ENCODE assay signal across 26 cellular contexts in the genomic region with DNA sequence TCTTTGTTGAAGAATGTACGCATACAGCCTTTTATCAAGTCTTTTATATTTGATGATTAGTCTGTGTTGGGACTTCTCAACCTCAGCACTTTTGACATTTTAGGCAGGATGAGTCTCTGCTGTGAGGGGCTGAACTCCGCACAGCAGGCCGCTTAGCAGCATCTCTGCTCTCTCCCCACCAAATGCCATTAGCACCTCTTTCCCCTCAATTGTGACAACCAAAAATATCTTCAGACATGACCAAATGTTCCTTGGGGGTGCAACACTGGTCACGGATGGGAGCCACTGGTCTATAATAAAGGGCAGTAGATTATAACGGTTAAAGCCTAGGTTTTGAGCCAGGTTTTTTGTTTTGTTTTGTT.
"Had no signal": no experiment of that assay in that cellular context is flagged by ENCODE, and none has a peak within 500 bp of the region (broad histone marks: within the 10 kb centered on the region; RNA-seq: fewer than 3 reads in every experiment).

No MANE protein-coding gene starts in this region.

- H3K36me3 ChIP-seq: cardiac muscle cell, left ventricle myocardium inferior, neutrophil, pancreas, right atrium auricular region, spleen, upper lobe of left lung had no signal

- FAIRE-seq: pancreas, TTC549 had no signal

- H3K27ac ChIP-seq: cardiac muscle cell, foreskin keratinocyte, left ventricle myocardium inferior, neutrophil, psoas muscle, right atrium auricular region, spleen, upper lobe of left lung had no signal

- H3K9me3 Mint-ChIP-seq: activated T-helper 2 cell treated with anti-CD3 and anti-CD28 coated beads, Interferon-gamma antibody, Interleukin-2, Interleukin-4, amounts not matched to agents 10 μg/mL and 5 μg/mL and 100 μg/mL, durations not matched to agents 14 hours and 24 hours and 36 hours; dendritic cell treated with granulocyte-macrophage colony-stimulating factor and Interleukin-4, amounts not matched to agents 40 ng/mL and 50 ng/mL, for 4 days; natural killer cell; T-helper 2 cell treated with Interferon-gamma antibody and Interleukin-4, amounts not matched to agents 5 μg/mL and 100 μg/mL, for 36 hours had no signal

- H3K4me1 ChIP-seq: foreskin keratinocyte, pancreas, psoas muscle, right atrium auricular region, spleen, upper lobe of left lung had no signal

- H3K4me1 Mint-ChIP-seq: activated B cell treated with CpG ODN at 0.5 μM for 24 hours, natural killer cell had no signal

- DNase-seq: activated B cell treated with CpG ODN at 0.5 μM for 24 hours; activated CD4-positive, alpha-beta T cell treated with anti-CD3 and anti-CD28 coated beads for 4 hours; activated CD4-positive, alpha-beta T cell treated with anti-CD3 and anti-CD28 coated beads, Interleukin-2, amount 50 U/mL, for 48 hours; activated CD8-positive, alpha-beta memory T cell treated with anti-CD3 and anti-CD28 coated beads, Interleukin-2, amount 50 U/mL, for 48 hours; activated naive CD4-positive, alpha-beta T cell; activated T-cell treated with anti-CD3 and anti-CD28 coated beads, Interleukin-2, amount 50 U/mL, for 4 hours; effector CD8-positive, alpha-beta T cell; left ventricle myocardium inferior; midbrain; natural killer cell; psoas muscle; spleen; stimulated activated CD4-positive, alpha-beta T cell treated with anti-CD3 and anti-CD28 coated beads, Interleukin-4, amount 100 ng/mL, for 1 hour; stimulated activated naive CD4-positive, alpha-beta T cell; T-cell; upper lobe of left lung had no signal

- H3K27me3 Mint-ChIP-seq: dendritic cell treated with granulocyte-macrophage colony-stimulating factor and Interleukin-4, amounts not matched to agents 40 ng/mL and 50 ng/mL, for 4 days had no signal

- H3K36me3 Mint-ChIP-seq: natural killer cell, T-cell had no signal

- H3K27ac Mint-ChIP-seq: activated B cell treated with CpG ODN at 0.5 μM for 24 hours; activated naive CD8-positive, alpha-beta T cell; activated T-helper 2 cell treated with anti-CD3 and anti-CD28 coated beads, Interferon-gamma antibody, Interleukin-2, Interleukin-4, amounts not matched to agents 10 μg/mL and 5 μg/mL and 100 μg/mL, durations not matched to agents 14 hours and 24 hours and 36 hours; dendritic cell treated with granulocyte-macrophage colony-stimulating factor and Interleukin-4, amounts not matched to agents 40 ng/mL and 50 ng/mL, for 4 days; natural killer cell; T-cell; T-helper 2 cell treated with Interferon-gamma antibody and Interleukin-4, amounts not matched to agents 5 μg/mL and 100 μg/mL, for 36 hours had no signal

- ATAC-seq: activated T-cell treated with anti-CD3 and anti-CD28 coated beads, Interleukin-2, amount 50 U/mL, for 4 hours; foreskin keratinocyte; natural killer cell; T-cell had no signal

- H3K4me3 ChIP-seq: cardiac muscle cell, left ventricle myocardium inferior, pancreas, psoas muscle, right atrium auricular region, spleen, upper lobe of left lung had no signal

- H3K4me3 Mint-ChIP-seq: activated B cell treated with CpG ODN at 0.5 μM for 24 hours; activated naive CD8-positive, alpha-beta T cell; activated T-cell treated with anti-CD3 and anti-CD28 coated beads, Interleukin-2, amount 50 U/mL, for 4 hours; dendritic cell treated with granulocyte-macrophage colony-stimulating factor and Interleukin-4, amounts not matched to agents 40 ng/mL and 50 ng/mL, for 4 days; natural killer cell; T-cell; T-helper 2 cell treated with Interferon-gamma antibody and Interleukin-4, amounts not matched to agents 5 μg/mL and 100 μg/mL, for 36 hours had no signal

- H3K9me3 ChIP-seq: neutrophil, pancreas, psoas muscle, right atrium auricular region, upper lobe of left lung had no signal

- H3K27me3 ChIP-seq: cardiac muscle cell, foreskin keratinocyte, neutrophil, pancreas, right atrium auricular region, upper lobe of left lung had no signal
